Comparison of ENCODE assay signal across 11 cellular contexts in the genomic region with DNA sequence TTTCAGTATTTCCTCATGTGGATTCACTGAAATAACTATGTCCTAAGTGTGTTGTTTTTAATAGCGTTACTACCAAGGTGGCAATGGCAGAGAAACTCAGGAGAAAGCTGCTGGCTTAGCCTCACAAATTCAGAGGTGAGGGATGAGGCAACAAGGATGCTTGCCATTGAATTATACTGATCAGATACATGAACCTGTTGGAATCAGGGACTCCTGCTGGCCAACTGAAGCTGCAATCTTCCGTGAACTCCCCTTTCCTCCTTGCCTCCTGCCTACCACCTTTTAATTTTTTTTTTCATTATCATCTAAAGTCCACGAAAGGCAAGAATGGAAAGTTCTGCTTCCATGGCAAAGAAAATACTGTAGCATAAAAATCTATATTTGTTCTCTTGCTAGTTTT.
DNase-seq lines count a peak whose midpoint lies in the region; ATAC-seq, FAIRE-seq and TF ChIP-seq lines count a peak whose summit lies in the region.
"Had no signal": no experiment of that assay in that cellular context is flagged by ENCODE, and none has a peak within 500 bp of the region (broad histone marks: within the 10 kb centered on the region; RNA-seq: fewer than 3 reads in every experiment).

No MANE protein-coding gene starts in this region.

- H3K9ac ChIP-seq in keratinocyte (ENCODE audit: control insufficient read depth, extremely low read depth, insufficient read depth, low read length) = peak overlapping the region; percentile 64
- no peak overlapping the region for H3K9ac ChIP-seq in smooth muscle cell (ENCODE audit: low read depth)

- H4K20me1 ChIP-seq in keratinocyte (ENCODE audit: control insufficient read depth, extremely low read depth, insufficient read depth, low read length) (no peaks in the 10 kb centered on the region), smooth muscle cell (ENCODE audit: low read depth) (no peaks in the 10 kb centered on the region)

- peak; percentile 27; the same call in 1 of the 2 replicates for TF ChIP-seq CTCF in LNCAP (IDR thresholded peaks at IDR 0.05)
- TF ChIP-seq CTCF in keratinocyte (optimal IDR thresholded peaks at IDR 0.05 in 1 of 3, IDR thresholded peaks at IDR 0.05 in 1 of 3, conservative IDR thresholded peaks at IDR 0.05 in 1 of 3; ENCODE audit: extremely low read depth in 1 of 3, insufficient read depth in 2 of 3, low read length in 3 of 3) = peak; percentile 31 to 62 (median 42)
- no peak for TF ChIP-seq CTCF in smooth muscle cell (IDR thresholded peaks at IDR 0.05; ENCODE audit: borderline replicate concordance, insufficient read depth, poor library complexity, severe bottlenecking)

- DNase-seq in astrocyte of the hippocampus (ENCODE audit: low read depth, low spot score) (peak; percentile 7), keratinocyte (ENCODE audit: low read depth, low spot score) (no peak), smooth muscle cell (lab: John Stamatoyannopoulos, UW; ENCODE audit: unreplicated experiment) (no peak), T-helper 1 cell (no peak), NCI-H1436 (lab: John Stamatoyannopoulos, UW) (no peak)
- no peak for DNase-seq in activated CD8-positive, alpha-beta memory T cell treated with anti-CD3 and anti-CD28 coated beads, Interleukin-2, amount 50 U/mL, for 48 hours
- DNase-seq: activated CD4-positive, alpha-beta T cell treated with anti-CD3 and anti-CD28 coated beads for 1 hour; GF-D8 had no signal

- dilution Hi-C loops in keratinocyte (cut with MboI; ENCODE audit: extremely low pct_ligation_motif_present, low sequenced_read_pairs) = no loop called here

- no peaks in the 10 kb centered on the region for H3K9me1 ChIP-seq in keratinocyte (ENCODE audit: control insufficient read depth, extremely low read depth, insufficient read depth, low read length)

- H3K27ac ChIP-seq in keratinocyte (ENCODE audit: control insufficient read depth, insufficient read depth, low read length) (peak overlapping the region; percentile 87), smooth muscle cell (ENCODE audit: low read depth) (peak overlapping the region; percentile 76)

- H3K4me1 ChIP-seq in keratinocyte (ENCODE audit: control insufficient read depth, extremely low read depth, insufficient read depth, low read length) (peaks cover 29% of the 10 kb centered on the region), smooth muscle cell (ENCODE audit: low read depth) (peaks cover 15% of the 10 kb centered on the region)

- ATAC-seq in GM21576 (IDR thresholded peaks at IDR 0.05; ENCODE audit: unreplicated experiment) = no peak
- ATAC-seq: K562 had no signal

- peaks cover 11% of the 10 kb centered on the region for H3F3A ChIP-seq in smooth muscle cell (ENCODE audit: low read depth)

- peaks cover 3% of the 10 kb centered on the region for H3K79me2 ChIP-seq in keratinocyte (ENCODE audit: control insufficient read depth, insufficient read depth, low read length)
- H3K79me2 ChIP-seq in smooth muscle cell (ENCODE audit: low read depth) = no peaks in the 10 kb centered on the region

- WGBS in smooth muscle cell (ENCODE audit: low lambda C conversion rate) = 69% methylated on average over 3 of the region's 3 CpGs

- no peaks in the 10 kb centered on the region for H3K9me3 ChIP-seq in keratinocyte (ENCODE audit: control insufficient read depth, low read depth, low read length)
- no peaks in the 10 kb centered on the region for H3K9me3 ChIP-seq in smooth muscle cell (replicated peaks; ENCODE audit: low read depth)

- FAIRE-seq in keratinocyte (lab: Jason Lieb, UNC) = peak; percentile 58
- FAIRE-seq: K562 had no signal

- H2AFZ ChIP-seq in keratinocyte (ENCODE audit: control insufficient read depth, low read length) (no peak overlapping the region), smooth muscle cell (ENCODE audit: low read depth) (no peak overlapping the region)

- peaks cover 3 to 4% of the 10 kb centered on the region in 2 experiments for H3K36me3 ChIP-seq in keratinocyte (ENCODE audit: control insufficient read depth in 2 of 2, extremely low read depth in 1 of 2, insufficient read depth in 2 of 2, low read length in 2 of 2)
- H3K36me3 ChIP-seq in smooth muscle cell (ENCODE audit: low read depth) = no peaks in the 10 kb centered on the region

- H3K27me3 ChIP-seq in keratinocyte (ENCODE audit: control insufficient read depth, extremely low read depth, insufficient read depth, low read length) (no peaks in the 10 kb centered on the region), smooth muscle cell (ENCODE audit: low read depth) (no peaks in the 10 kb centered on the region)

- H3K4me3 ChIP-seq in keratinocyte (ENCODE audit: control insufficient read depth in 2 of 3, extremely low read depth in 1 of 3, insufficient read depth in 2 of 3, low read depth in 1 of 3, low read length in 3 of 3) (no peak overlapping the region), smooth muscle cell (no peak overlapping the region)
- H3K4me3 ChIP-seq: K562 had no signal

- H3K4me2 ChIP-seq in keratinocyte (ENCODE audit: control insufficient read depth, extremely low read depth, insufficient read depth, low read depth, low read length) (peak overlapping the region; percentile 72), smooth muscle cell (peak overlapping the region; percentile 73)
